In genomic region chr6:168210239-168211107, GRCh38 we compare ENCODE assay signal across 16 cellular contexts.
DNase-seq lines count a peak whose midpoint lies in the region; FAIRE-seq and TF ChIP-seq lines count a peak whose summit lies in the region.
"Had no signal": no experiment of that assay in that cellular context is flagged by ENCODE, and none has a peak within 500 bp of the region (broad histone marks: within the 10 kb centered on the region; RNA-seq: fewer than 3 reads in every experiment).

No MANE protein-coding gene starts in this region.

- no CpG with 5 or more reads among the region's 16 CpGs for WGBS in neuronal stem cell (ENCODE audit: extremely low coverage in 2 of 2, insufficient read length in 2 of 2, insufficient replicate concordance in 1 of 2), 2 donors

- no peak overlapping the region for H4K91ac ChIP-seq in neuronal stem cell (ENCODE audit: low read depth, low read length, poor library complexity)

- H4K8ac ChIP-seq in neuronal stem cell (ENCODE audit: low read depth, low read length), result no peak overlapping the region

- TF ChIP-seq EP300 in Ishikawa (IDR thresholded peaks at IDR 0.05; ENCODE audit: borderline replicate concordance), result no peak

- H3K4ac ChIP-seq in neuronal stem cell (ENCODE audit: low read length), result no peak overlapping the region

- H3K27me3 ChIP-seq in endothelial cell of umbilical vein (ENCODE audit: control insufficient read depth in 2 of 2, insufficient read depth in 2 of 2, low read length in 2 of 2) (no peaks in the 10 kb centered on the region), neuronal stem cell (ENCODE audit: control insufficient read depth in 3 of 3, insufficient read depth in 3 of 3, low read depth in 1 of 3, low read length in 3 of 3) (peaks cover 0 to 3% (median 0%) of the 10 kb centered on the region in 3 experiments)
- H3K27me3 ChIP-seq: SJSA1 had no signal

- H4K20me1 ChIP-seq in endothelial cell of umbilical vein (replicated peaks; ENCODE audit: control insufficient read depth, extremely low read depth, insufficient read depth, low read length), result no peaks in the 10 kb centered on the region

- CTCF ChIA-PET in endothelial cell of umbilical vein (lab: Charles Lee), result no interaction called here

- H3K4me2 ChIP-seq in endothelial cell of umbilical vein (ENCODE audit: insufficient read depth, low read length) (no peak overlapping the region), neuronal stem cell (ENCODE audit: insufficient read depth, low read length, poor library complexity, severe bottlenecking) (no peak overlapping the region)

- H2AFZ ChIP-seq in endothelial cell of umbilical vein (ENCODE audit: low read depth, low read length), result no peak overlapping the region
- no peak overlapping the region for H2AFZ ChIP-seq in neuronal stem cell (ENCODE audit: low read length)

- H2AK5ac ChIP-seq in neuronal stem cell (ENCODE audit: low read depth, low read length), result peak overlapping the region; percentile 41

- DNase-seq in endothelial cell of umbilical vein (ENCODE audit: low read depth, low spot score) (no peak), neuronal stem cell (ENCODE audit: low spot score) (no peak), urothelium cell line (ENCODE audit: low spot score) (no peak), AG20443 (ENCODE audit: low spot score) (no peak), NCI-H69 (lab: John Stamatoyannopoulos, UW) (no peak), cerebellar cortex (ENCODE audit: low spot score) (no peak)
- DNase-seq: DMS79 treated with DMSO at 0.1 percent for 48 hours, KG1, MV-4-11, NCI-H187 treated with DMSO at 0.1 percent for 48 hours, NCI-H2227 treated with DMSO at 0.1 percent for 48 hours, NCI-H510A treated with DMSO at 0.1 percent for 48 hours, PC-3 had no signal

- no peak for TF ChIP-seq CTCF in endothelial cell of umbilical vein (IDR thresholded peaks at IDR 0.05; ENCODE audit: extremely low read depth in 1 of 2, insufficient read depth in 1 of 2, low read depth in 1 of 2, low read length in 2 of 2)

- TF ChIP-seq POLR2A in endothelial cell of umbilical vein (IDR thresholded peaks at IDR 0.05; ENCODE audit: low read depth, low read length), result no peak

- intact Hi-C loops in endothelial cell of umbilical vein (cut with micrococcal nuclease), result no loop called here

- H2BK15ac ChIP-seq in neuronal stem cell (ENCODE audit: low read length), result peak overlapping the region; percentile 25

- FAIRE-seq in endothelial cell of umbilical vein (lab: Jason Lieb, UNC) (no peak), urothelium cell line (lab: Jason Lieb, UNC) (peak; percentile 97)

- no peak for TF ChIP-seq RAD21 in Ishikawa (IDR thresholded peaks at IDR 0.05; ENCODE audit: low read depth)

- POLR2A ChIA-PET in endothelial cell of umbilical vein (lab: Charles Lee), result no interaction called here

- H3K4me3 ChIP-seq in endothelial cell of umbilical vein (replicated peaks in 1 of 3; ENCODE audit: insufficient read depth in 1 of 3, low read depth in 1 of 3, low read length in 3 of 3), result no peak overlapping the region
- H3K4me3 ChIP-seq in neuronal stem cell (ENCODE audit: low read length in 2 of 2), result peak overlapping the region in 1 of 2 donors; percentile 28
- H3K4me3 ChIP-seq: SJSA1 had no signal

- BruUV-seq in endothelial cell of umbilical vein (replicated peaks; lab: Mats Ljungman, UMichigan), result no TSS peak

- H3K27ac ChIP-seq in endothelial cell of umbilical vein (ENCODE audit: insufficient read depth, low read depth, low read length) (no peak overlapping the region), neuronal stem cell (replicated peaks; ENCODE audit: low read length) (no peak overlapping the region)
- H3K27ac ChIP-seq: RWPE1, SJSA1 had no signal

- no peak overlapping the region for H2BK5ac ChIP-seq in neuronal stem cell (ENCODE audit: low read length)

- no peak overlapping the region for H2BK120ac ChIP-seq in neuronal stem cell (ENCODE audit: low read depth, low read length)

- peak overlapping the region; percentile 73 for H3K18ac ChIP-seq in neuronal stem cell (ENCODE audit: low read length)

- no peaks in the 10 kb centered on the region for H3K79me1 ChIP-seq in neuronal stem cell (ENCODE audit: low read depth, low read length)

- H3K23ac ChIP-seq in neuronal stem cell (ENCODE audit: low read depth, low read length, poor library complexity), result peak overlapping the region; percentile 8

- dilution Hi-C loops in endothelial cell of umbilical vein (cut with MboI; ENCODE audit: extremely low pct_ligation_motif_present, low sequenced_read_pairs), result no loop called here

- no peaks in the 10 kb centered on the region for H3K36me3 ChIP-seq in endothelial cell of umbilical vein (ENCODE audit: control insufficient read depth in 2 of 2, extremely low read depth in 1 of 2, insufficient read depth in 2 of 2, low read length in 2 of 2)
- H3K36me3 ChIP-seq in neuronal stem cell (replicated peaks in 1 of 2; ENCODE audit: control insufficient read depth in 2 of 2, insufficient read depth in 2 of 2, low read length in 2 of 2), result no peaks in the 10 kb centered on the region
- H3K36me3 ChIP-seq: SJSA1 had no signal

- H3K9ac ChIP-seq in endothelial cell of umbilical vein (replicated peaks; ENCODE audit: extremely low read depth, insufficient read depth, low read length) (no peak overlapping the region), neuronal stem cell (ENCODE audit: low read depth, low read length, poor library complexity) (peak overlapping the region; percentile 51)

- H3K9me3 ChIP-seq in endothelial cell of umbilical vein (replicated peaks; ENCODE audit: control insufficient read depth, insufficient read depth, low read length) (no peaks in the 10 kb centered on the region), neuronal stem cell (replicated peaks in 1 of 2; ENCODE audit: control insufficient read depth in 2 of 2, insufficient read depth in 1 of 2, low read depth in 1 of 2, low read length in 2 of 2) (peaks cover 0 to 2% of the 10 kb centered on the region in 2 donors)
- H3K9me3 ChIP-seq: SJSA1 had no signal

- H3K9me1 ChIP-seq in endothelial cell of umbilical vein (replicated peaks; ENCODE audit: control insufficient read depth, extremely low read depth, insufficient read depth, low read length), result no peaks in the 10 kb centered on the region

- H2BK12ac ChIP-seq in neuronal stem cell (ENCODE audit: low read length), result no peak overlapping the region

- no peak overlapping the region for H3K14ac ChIP-seq in neuronal stem cell (ENCODE audit: low read length)

- H3K79me2 ChIP-seq in endothelial cell of umbilical vein (ENCODE audit: control insufficient read depth, insufficient read depth, low read length), result no peaks in the 10 kb centered on the region

- H3K4me1 ChIP-seq in endothelial cell of umbilical vein (ENCODE audit: control insufficient read depth, extremely low read depth, insufficient read depth, low read length) (no peaks in the 10 kb centered on the region), neuronal stem cell (ENCODE audit: control insufficient read depth in 2 of 2, insufficient read depth in 1 of 2, low read depth in 1 of 2, low read length in 2 of 2) (peaks cover 15 to 19% of the 10 kb centered on the region in 2 donors)
- H3K4me1 ChIP-seq: SJSA1 had no signal

TF ChIP-seq in Ishikawa, 13 proteins besides CTCF, POLR2A, EP300 and RAD21 (continues in another document):
- peak; percentile 36; the same call in 1 of the 2 replicates for TF ChIP-seq USF1 (IDR thresholded peaks at IDR 0.05)

TF ChIP-seq in endothelial cell of umbilical vein, 7 proteins besides CTCF, POLR2A, EP300 and RAD21:
- TF ChIP-seq MAX (IDR thresholded peaks at IDR 0.05; ENCODE audit: insufficient read depth, insufficient read length), result peak; percentile 7
- no peak for TF ChIP-seq FOS (IDR thresholded peaks at IDR 0.05; ENCODE audit: borderline replicate concordance, insufficient read depth, low read length)
TF ChIP-seq in endothelial cell of umbilical vein: peak in this region for 1.
